ENCODE assay signal across 2 cellular contexts in the genomic region with DNA sequence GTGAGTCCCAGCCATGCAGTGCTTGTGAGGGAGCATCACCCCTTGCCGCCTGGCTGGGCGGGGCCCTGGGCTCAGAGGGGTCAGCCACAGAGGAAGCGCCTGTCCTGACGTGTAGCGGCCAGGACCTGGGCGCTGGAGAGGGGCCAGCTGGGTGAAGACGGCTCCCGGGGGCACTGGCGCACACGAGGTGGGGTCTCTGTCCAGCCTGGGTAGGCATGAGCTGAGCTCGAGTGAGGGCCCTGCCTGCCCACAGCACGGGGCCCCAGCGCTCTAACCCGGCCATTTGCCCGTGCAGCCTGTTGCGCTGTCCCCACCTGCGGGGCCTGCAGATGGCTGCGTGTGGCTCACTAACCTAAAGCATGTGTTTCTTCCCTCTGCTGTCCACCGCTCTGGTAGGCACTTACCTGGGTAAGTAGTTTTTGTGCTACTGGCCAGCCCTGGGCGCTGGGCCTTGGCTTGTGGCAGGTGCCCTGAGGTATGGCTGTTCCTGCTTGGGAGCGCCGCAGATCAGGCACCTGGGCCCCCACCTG.
TF ChIP-seq lines count a peak whose summit lies in the region.

No MANE protein-coding gene starts in this region.

TF ChIP-seq in IMR-90, 13 proteins besides CTCF, POLR2A, EP300 and RAD21:
- TF ChIP-seq, protein P1, sequence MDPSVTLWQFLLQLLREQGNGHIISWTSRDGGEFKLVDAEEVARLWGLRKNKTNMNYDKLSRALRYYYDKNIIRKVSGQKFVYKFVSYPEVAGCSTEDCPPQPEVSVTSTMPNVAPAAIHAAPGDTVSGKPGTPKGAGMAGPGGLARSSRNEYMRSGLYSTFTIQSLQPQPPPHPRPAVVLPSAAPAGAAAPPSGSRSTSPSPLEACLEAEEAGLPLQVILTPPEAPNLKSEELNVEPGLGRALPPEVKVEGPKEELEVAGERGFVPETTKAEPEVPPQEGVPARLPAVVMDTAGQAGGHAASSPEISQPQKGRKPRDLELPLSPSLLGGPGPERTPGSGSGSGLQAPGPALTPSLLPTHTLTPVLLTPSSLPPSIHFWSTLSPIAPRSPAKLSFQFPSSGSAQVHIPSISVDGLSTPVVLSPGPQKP (IDR thresholded peaks at IDR 0.05; ENCODE audit: borderline replicate concordance, low read depth, low read length), result no peak
- no peak for TF ChIP-seq NFE2L2 (IDR thresholded peaks at IDR 0.05; ENCODE audit: low read depth, low read length)
- no peak for TF ChIP-seq CEBPB (IDR thresholded peaks at IDR 0.05; ENCODE audit: low read depth, low read length)
- no peak for TF ChIP-seq SMC3 (IDR thresholded peaks at IDR 0.05; ENCODE audit: low read depth, low read length)
- no peak for TF ChIP-seq MXI1 (IDR thresholded peaks at IDR 0.05; ENCODE audit: borderline replicate concordance, low read depth, low read length)
- no peak for TF ChIP-seq RFX5 (IDR thresholded peaks at IDR 0.05; ENCODE audit: low read depth, low read length)
- no peak for TF ChIP-seq MAZ (IDR thresholded peaks at IDR 0.05; ENCODE audit: borderline replicate concordance, low read depth, low read length)
- no peak for TF ChIP-seq CHD1 (IDR thresholded peaks at IDR 0.05; ENCODE audit: low read depth, low read length)

TF ChIP-seq in SK-N-SH, 30 proteins besides CTCF, POLR2A, EP300 and RAD21:
- TF ChIP-seq, protein P2, sequence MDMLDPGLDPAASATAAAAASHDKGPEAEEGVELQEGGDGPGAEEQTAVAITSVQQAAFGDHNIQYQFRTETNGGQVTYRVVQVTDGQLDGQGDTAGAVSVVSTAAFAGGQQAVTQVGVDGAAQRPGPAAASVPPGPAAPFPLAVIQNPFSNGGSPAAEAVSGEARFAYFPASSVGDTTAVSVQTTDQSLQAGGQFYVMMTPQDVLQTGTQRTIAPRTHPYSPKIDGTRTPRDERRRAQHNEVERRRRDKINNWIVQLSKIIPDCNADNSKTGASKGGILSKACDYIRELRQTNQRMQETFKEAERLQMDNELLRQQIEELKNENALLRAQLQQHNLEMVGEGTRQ (IDR thresholded peaks at IDR 0.05; ENCODE audit: borderline replicate concordance, low read depth, low read length), result no peak
- TF ChIP-seq, protein P3, sequence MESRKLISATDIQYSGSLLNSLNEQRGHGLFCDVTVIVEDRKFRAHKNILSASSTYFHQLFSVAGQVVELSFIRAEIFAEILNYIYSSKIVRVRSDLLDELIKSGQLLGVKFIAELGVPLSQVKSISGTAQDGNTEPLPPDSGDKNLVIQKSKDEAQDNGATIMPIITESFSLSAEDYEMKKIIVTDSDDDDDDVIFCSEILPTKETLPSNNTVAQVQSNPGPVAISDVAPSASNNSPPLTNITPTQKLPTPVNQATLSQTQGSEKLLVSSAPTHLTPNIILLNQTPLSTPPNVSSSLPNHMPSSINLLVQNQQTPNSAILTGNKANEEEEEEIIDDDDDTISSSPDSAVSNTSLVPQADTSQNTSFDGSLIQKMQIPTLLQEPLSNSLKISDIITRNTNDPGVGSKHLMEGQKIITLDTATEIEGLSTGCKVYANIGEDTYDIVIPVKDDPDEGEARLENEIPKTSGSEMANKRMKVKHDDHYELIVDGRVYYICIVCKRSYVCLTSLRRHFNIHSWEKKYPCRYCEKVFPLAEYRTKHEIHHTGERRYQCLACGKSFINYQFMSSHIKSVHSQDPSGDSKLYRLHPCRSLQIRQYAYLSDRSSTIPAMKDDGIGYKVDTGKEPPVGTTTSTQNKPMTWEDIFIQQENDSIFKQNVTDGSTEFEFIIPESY (IDR thresholded peaks at IDR 0.05; ENCODE audit: borderline replicate concordance, low read depth), result no peak
- TF ChIP-seq FOXM1 (IDR thresholded peaks at IDR 0.05; ENCODE audit: low read depth), result no peak
- TF ChIP-seq MXI1 (IDR thresholded peaks at IDR 0.05; ENCODE audit: low read depth, low read length), result no peak
- TF ChIP-seq, protein P4, sequence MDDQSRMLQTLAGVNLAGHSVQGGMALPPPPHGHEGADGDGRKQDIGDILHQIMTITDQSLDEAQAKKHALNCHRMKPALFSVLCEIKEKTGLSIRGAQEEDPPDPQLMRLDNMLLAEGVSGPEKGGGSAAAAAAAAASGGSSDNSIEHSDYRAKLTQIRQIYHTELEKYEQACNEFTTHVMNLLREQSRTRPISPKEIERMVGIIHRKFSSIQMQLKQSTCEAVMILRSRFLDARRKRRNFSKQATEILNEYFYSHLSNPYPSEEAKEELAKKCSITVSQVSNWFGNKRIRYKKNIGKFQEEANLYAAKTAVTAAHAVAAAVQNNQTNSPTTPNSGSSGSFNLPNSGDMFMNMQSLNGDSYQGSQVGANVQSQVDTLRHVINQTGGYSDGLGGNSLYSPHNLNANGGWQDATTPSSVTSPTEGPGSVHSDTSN (IDR thresholded peaks at IDR 0.05), result no peak
- no peak for TF ChIP-seq TEAD4 (IDR thresholded peaks at IDR 0.05; ENCODE audit: borderline replicate concordance, insufficient read depth)
- no peak for TF ChIP-seq TAF1 (IDR thresholded peaks at IDR 0.05; ENCODE audit: borderline replicate concordance, low read depth, low read length)
- no peak for TF ChIP-seq EZH2phosphoT487 (IDR thresholded peaks at IDR 0.05; ENCODE audit: borderline replicate concordance, low read depth)
- no peak for TF ChIP-seq NFIC (IDR thresholded peaks at IDR 0.05; ENCODE audit: borderline replicate concordance)
- no peak for TF ChIP-seq RCOR1 (IDR thresholded peaks at IDR 0.05; ENCODE audit: low read length)
- TF ChIP-seq, protein P5, sequence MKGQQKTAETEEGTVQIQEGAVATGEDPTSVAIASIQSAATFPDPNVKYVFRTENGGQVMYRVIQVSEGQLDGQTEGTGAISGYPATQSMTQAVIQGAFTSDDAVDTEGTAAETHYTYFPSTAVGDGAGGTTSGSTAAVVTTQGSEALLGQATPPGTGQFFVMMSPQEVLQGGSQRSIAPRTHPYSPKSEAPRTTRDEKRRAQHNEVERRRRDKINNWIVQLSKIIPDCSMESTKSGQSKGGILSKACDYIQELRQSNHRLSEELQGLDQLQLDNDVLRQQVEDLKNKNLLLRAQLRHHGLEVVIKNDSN (IDR thresholded peaks at IDR 0.05; ENCODE audit: borderline replicate concordance, low read depth), result no peak
- TF ChIP-seq TCF12 (IDR thresholded peaks at IDR 0.05), result no peak
- TF ChIP-seq, protein P6, sequence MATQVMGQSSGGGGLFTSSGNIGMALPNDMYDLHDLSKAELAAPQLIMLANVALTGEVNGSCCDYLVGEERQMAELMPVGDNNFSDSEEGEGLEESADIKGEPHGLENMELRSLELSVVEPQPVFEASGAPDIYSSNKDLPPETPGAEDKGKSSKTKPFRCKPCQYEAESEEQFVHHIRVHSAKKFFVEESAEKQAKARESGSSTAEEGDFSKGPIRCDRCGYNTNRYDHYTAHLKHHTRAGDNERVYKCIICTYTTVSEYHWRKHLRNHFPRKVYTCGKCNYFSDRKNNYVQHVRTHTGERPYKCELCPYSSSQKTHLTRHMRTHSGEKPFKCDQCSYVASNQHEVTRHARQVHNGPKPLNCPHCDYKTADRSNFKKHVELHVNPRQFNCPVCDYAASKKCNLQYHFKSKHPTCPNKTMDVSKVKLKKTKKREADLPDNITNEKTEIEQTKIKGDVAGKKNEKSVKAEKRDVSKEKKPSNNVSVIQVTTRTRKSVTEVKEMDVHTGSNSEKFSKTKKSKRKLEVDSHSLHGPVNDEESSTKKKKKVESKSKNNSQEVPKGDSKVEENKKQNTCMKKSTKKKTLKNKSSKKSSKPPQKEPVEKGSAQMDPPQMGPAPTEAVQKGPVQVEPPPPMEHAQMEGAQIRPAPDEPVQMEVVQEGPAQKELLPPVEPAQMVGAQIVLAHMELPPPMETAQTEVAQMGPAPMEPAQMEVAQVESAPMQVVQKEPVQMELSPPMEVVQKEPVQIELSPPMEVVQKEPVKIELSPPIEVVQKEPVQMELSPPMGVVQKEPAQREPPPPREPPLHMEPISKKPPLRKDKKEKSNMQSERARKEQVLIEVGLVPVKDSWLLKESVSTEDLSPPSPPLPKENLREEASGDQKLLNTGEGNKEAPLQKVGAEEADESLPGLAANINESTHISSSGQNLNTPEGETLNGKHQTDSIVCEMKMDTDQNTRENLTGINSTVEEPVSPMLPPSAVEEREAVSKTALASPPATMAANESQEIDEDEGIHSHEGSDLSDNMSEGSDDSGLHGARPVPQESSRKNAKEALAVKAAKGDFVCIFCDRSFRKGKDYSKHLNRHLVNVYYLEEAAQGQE (IDR thresholded peaks at IDR 0.05; ENCODE audit: low read depth, low read length), result no peak
- no peak for TF ChIP-seq GABPA (IDR thresholded peaks at IDR 0.05; ENCODE audit: low read depth)
- TF ChIP-seq GATA2 (CRISPR knock-in tag; IDR thresholded peaks at IDR 0.05), result no peak
- no peak for TF ChIP-seq FOSL2 (IDR thresholded peaks at IDR 0.05; ENCODE audit: borderline replicate concordance, low read depth)
- TF ChIP-seq SMC3 (IDR thresholded peaks at IDR 0.05; ENCODE audit: low read depth, low read length), result no peak
